ENCODE assay signal across 8 cellular contexts in the genomic region with DNA sequence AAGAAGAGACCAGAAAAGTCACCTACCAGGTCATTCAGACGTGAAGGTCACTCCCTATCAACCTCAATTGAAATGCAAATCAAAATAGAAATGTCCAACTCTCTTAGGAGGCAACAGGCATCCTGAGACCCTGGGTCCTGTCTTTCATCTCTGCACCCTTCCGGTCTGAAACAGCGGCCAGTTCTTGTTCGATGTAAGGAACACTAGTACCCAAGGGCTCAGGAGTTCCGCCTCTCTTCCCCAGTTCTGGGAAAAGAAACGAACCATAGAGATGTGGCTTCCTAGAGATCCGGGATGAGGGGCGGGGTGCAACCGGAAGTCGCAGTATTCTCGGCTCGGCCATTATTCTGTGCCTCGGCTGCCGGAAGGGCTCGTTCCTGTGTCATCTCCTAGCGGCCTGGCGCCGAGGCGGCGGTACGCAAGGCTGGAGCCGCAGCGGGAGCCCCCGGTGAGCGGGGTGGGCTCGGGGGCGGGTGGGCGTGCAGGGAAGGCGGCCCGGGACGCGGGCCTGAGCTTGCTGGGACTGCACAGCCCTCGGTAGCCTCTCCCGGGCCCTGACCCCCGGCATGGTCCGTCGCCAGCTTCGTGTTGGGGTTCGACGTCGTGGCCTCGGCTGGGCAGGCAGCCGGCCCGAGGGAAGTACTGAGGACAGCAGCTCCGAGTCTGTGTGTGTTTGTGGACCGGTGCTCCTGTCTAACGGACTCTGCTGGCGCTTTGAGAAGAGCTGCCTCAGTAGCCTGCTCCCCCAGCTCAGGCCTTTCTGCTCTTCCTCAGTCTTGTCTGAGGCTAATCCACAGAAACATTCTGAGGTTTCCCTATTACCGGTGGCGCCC. TPM values are rescaled to one million over a fixed set of nuclear protein-coding genes. Genes with fewer than 3 reads are reported as not detected.
DNase-seq lines count a peak whose midpoint lies in the region; ATAC-seq and TF ChIP-seq lines count a peak whose summit lies in the region.

ZNF197 (plus strand) TSS at position 341 of the 833 bp plus-strand sequence. CDS start 4,119 bp downstream, outside the sequence.

- H3K9me3 ChIP-seq in OCI-LY1 (ENCODE audit: low read length) (no peaks in the 10 kb centered on the region), mucosa of stomach (ENCODE audit: control insufficient read depth, low read length) (no peaks in the 10 kb centered on the region)

- peak within 1 kb of the TSS; percentile 73 for H3K4me3 Mint-ChIP-seq in Calu3 (ENCODE audit: low read depth, unreplicated experiment)

- H3K4me2 ChIP-seq in OCI-LY1 (ENCODE audit: low read length): peak within 1 kb of the TSS; percentile 98

- no peaks in the 10 kb centered on the region for H3K79me2 ChIP-seq in OCI-LY1 (ENCODE audit: insufficient read depth, low read length)

- H3K9ac ChIP-seq in OCI-LY1 (ENCODE audit: low read length): peak within 1 kb of the TSS; percentile 89
- peak within 1 kb of the TSS; percentile 58 for H3K9ac ChIP-seq in mucosa of stomach (ENCODE audit: low read length)

- no peak within 1 kb of the TSS for H3K27ac ChIP-seq in OCI-LY1 (ENCODE audit: low read depth, low read length, poor library complexity, severe bottlenecking)

- CTCF ChIA-PET in Calu3 (lab: Charles Lee): interaction anchor here (0.6 to 0.9 kb wide), 3 partner anchors 34 to 185 kb away, joined by 3 to 7 read pairs (median 3); no protein-coding TSS in a partner anchor

- no peak for TF ChIP-seq CTCF in Calu3 (IDR thresholded peaks at IDR 0.05; ENCODE audit: unreplicated experiment)
- TF ChIP-seq CTCF in GM20000 (IDR thresholded peaks at IDR 0.05; ENCODE audit: extremely low read depth, missing control alignments): no peak
- no peak for TF ChIP-seq CTCF in OCI-LY1 (IDR thresholded peaks at IDR 0.05; ENCODE audit: low read length)

- H3K27me3 ChIP-seq in OCI-LY1 (ENCODE audit: insufficient read depth, low read length) (no peaks in the 10 kb centered on the region), mucosa of stomach (ENCODE audit: control insufficient read depth, insufficient read depth, low read length) (no peaks in the 10 kb centered on the region)

- ATAC-seq in esophagus mucosa: peak; percentile 94

- H4K20me1 ChIP-seq in OCI-LY1 (ENCODE audit: insufficient read depth, low read length): no peaks in the 10 kb centered on the region

- peaks cover 21% of the 10 kb centered on the region for H3K36me3 Mint-ChIP-seq in Calu3 (ENCODE audit: insufficient read depth, unreplicated experiment)

- no peaks in the 10 kb centered on the region for H3K27me3 Mint-ChIP-seq in Calu3 (ENCODE audit: unreplicated experiment)

- H3K4me3 ChIP-seq in OCI-LY1 (ENCODE audit: low read depth, low read length, poor library complexity, severe bottlenecking) (peak within 1 kb of the TSS; percentile 94), mucosa of stomach (ENCODE audit: low read length) (peak within 1 kb of the TSS; percentile 75)

- BruUV-seq in Calu3 (replicated peaks; lab: Mats Ljungman, UMichigan): no TSS peak

- H3K4me1 Mint-ChIP-seq in Calu3 (ENCODE audit: low read depth, unreplicated experiment): no peaks in the 10 kb centered on the region

- no peaks in the 10 kb centered on the region for H3K9me2 ChIP-seq in OCI-LY1 (ENCODE audit: low read depth, low read length)

- no peaks in the 10 kb centered on the region for H3F3A ChIP-seq in OCI-LY1 (ENCODE audit: insufficient read depth, low read length)

- H3K4me1 ChIP-seq in OCI-LY1 (ENCODE audit: insufficient read depth, low read length, severe bottlenecking) (peaks cover 19% of the 10 kb centered on the region), mucosa of stomach (ENCODE audit: control insufficient read depth, insufficient read depth, low read length) (peaks cover 6% of the 10 kb centered on the region)

- DNase-seq in Calu3 (peak; percentile 80), GM20000 (ENCODE audit: low spot score) (peak; percentile 83), HT-29 (ENCODE audit: low spot score) (peak; percentile 84), activated T-cell treated with anti-CD3 and anti-CD28 coated beads for 48 hours (ENCODE audit: low read depth) (peak; percentile 57)
- peak; percentile 6 to 36 for DNase-seq in stimulated activated CD8-positive, alpha-beta memory T cell treated with anti-CD3 and anti-CD28 coated beads, Interleukin-7, amount 100 ng/mL, for 1 hour (ENCODE audit: low read depth in 2 of 2)

- peaks cover 5% of the 10 kb centered on the region for H3K9me3 Mint-ChIP-seq in Calu3 (ENCODE audit: low read depth, unreplicated experiment)

- H3K36me3 ChIP-seq in OCI-LY1 (ENCODE audit: insufficient read depth, low read length): peaks cover 5% of the 10 kb centered on the region; the same call in 1 of the 2 replicates
- no peaks in the 10 kb centered on the region for H3K36me3 ChIP-seq in mucosa of stomach (ENCODE audit: control insufficient read depth, insufficient read depth, low read length)

- peak within 1 kb of the TSS; percentile 100 for H2AFZ ChIP-seq in OCI-LY1 (ENCODE audit: low read length)

- H3K27ac Mint-ChIP-seq in Calu3 (ENCODE audit: unreplicated experiment): peak within 1 kb of the TSS; percentile 60

- intact Hi-C loops in Calu3 (cut with micrococcal nuclease; ENCODE audit: unreplicated experiment): loop anchor here (2.0 to 5.0 kb wide), 3 partner anchors 24 to 303 kb away; partner anchors contain the start of gene ZNF35

RNA-seq across cellular contexts. Expression of gene ZNF197, which starts in this region (rescaled TPM):
- total RNA-seq in Calu3 (2022): 12.0 and 14.0 TPM in 2 replicates
- 2.2 and 3.7 TPM in 2 replicates for total RNA-seq in HT-29 (2014; rRNA removed; shearing (Covaris generic))
- 7.0 TPM for total RNA-seq in esophagus mucosa

Comparison
In these comparisons a context has a peak if more than half of its experiments do, and no peak if none do; other contexts are left out.
1. DNase-seq: peak in every context shown above with its lines; median percentile 84 in HT-29; 83 in GM20000; 80 in Calu3; 57 in activated T-cell treated with anti-CD3 and anti-CD28 coated beads for 48 hours; 21 in stimulated activated CD8-positive, alpha-beta memory T cell treated with anti-CD3 and anti-CD28 coated beads, Interleukin-7, amount 100 ng/mL, for 1 hour.